23 cellular contexts compared by ENCODE assay signal in the genomic region with DNA sequence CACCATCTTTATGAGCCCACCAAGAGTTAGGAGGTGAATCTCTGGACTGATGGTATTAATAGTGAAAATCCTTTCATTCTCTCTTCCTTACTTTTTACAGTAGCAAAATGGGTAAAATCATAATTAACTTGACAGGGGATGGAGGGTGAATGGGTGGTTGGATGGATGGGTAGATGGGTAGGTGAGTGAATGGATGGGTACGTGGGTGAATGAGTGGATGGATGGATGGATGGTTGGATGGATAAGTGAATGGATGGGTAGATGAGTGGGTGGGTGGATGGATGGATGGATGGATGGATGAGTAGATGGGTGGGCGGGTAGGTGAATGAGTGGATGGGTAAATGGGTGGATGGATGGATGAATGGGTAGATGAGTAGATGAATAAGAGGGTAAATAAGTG.
DNase-seq lines count a peak whose midpoint lies in the region; ATAC-seq, FAIRE-seq and TF ChIP-seq lines count a peak whose summit lies in the region.
"Had no signal": no experiment of that assay in that cellular context is flagged by ENCODE, and none has a peak within 500 bp of the region (broad histone marks: within the 10 kb centered on the region; RNA-seq: fewer than 3 reads in every experiment).

No MANE protein-coding gene starts in this region.

- H3K9me2 ChIP-seq in PC-3 (replicated peaks; ENCODE audit: low read length): no peaks in the 10 kb centered on the region

- under 1% methylated on average over 2 of the region's 2 CpGs for WGBS in HepG2 (ENCODE audit: low lambda C conversion rate)
- WGBS in right lobe of liver (ENCODE audit: insufficient coverage, low coverage, low lambda C conversion rate, missing lambda C conversion rate): 43% methylated on average over 2 of the region's 2 CpGs
- 0% methylated on average over 2 of the region's 2 CpGs for WGBS in K562 (ENCODE audit: insufficient coverage, low coverage, missing lambda C conversion rate)

- H3F3A ChIP-seq in PC-3 (ENCODE audit: low read length, unreplicated experiment): no peaks in the 10 kb centered on the region

- no peak for TF ChIP-seq EP300 in HepG2 (IDR thresholded peaks at IDR 0.05; ENCODE audit: low read depth in 2 of 2, low read length in 2 of 2)
- no peak for TF ChIP-seq EP300 in HepG2 (CRISPR knock-in tag; IDR thresholded peaks at IDR 0.05; ENCODE audit: borderline replicate concordance)
- no peak for TF ChIP-seq EP300 in K562 (IDR thresholded peaks at IDR 0.05; ENCODE audit: low read length)

- no peaks in the 10 kb centered on the region for H4K20me1 ChIP-seq in HepG2 (ENCODE audit: insufficient read depth, low read length)
- 0 out of 2 replicates have a peak, but pooled peaks cover 4% of the 10 kb centered on the region for H4K20me1 ChIP-seq in K562 (replicated peaks; ENCODE audit: control insufficient read depth, insufficient read depth, low read length)
- H4K20me1 ChIP-seq in PC-3 (ENCODE audit: low read length): no peaks in the 10 kb centered on the region

- H3K9me1 ChIP-seq in K562 (ENCODE audit: control insufficient read depth, insufficient read depth, low read length): no peaks in the 10 kb centered on the region

- TF ChIP-seq RAD21 in HepG2 (CRISPR knock-in tag; IDR thresholded peaks at IDR 0.05) (no peak), K562 (CRISPR knock-in tag; conservative IDR thresholded peaks at IDR 0.05 in 1 of 2, IDR thresholded peaks at IDR 0.05 in 1 of 2) (no peak)

- H3K36me3 ChIP-seq in HepG2 (replicated peaks in 1 of 2; ENCODE audit: control insufficient read depth in 1 of 2, insufficient read depth in 2 of 2, low read length in 2 of 2) (no peaks in the 10 kb centered on the region), right lobe of liver (no peaks in the 10 kb centered on the region), K562 (ENCODE audit: control insufficient read depth, insufficient read depth, low read length) (no peaks in the 10 kb centered on the region), PC-3 (ENCODE audit: low read depth, low read length) (no peaks in the 10 kb centered on the region)
- H3K36me3 ChIP-seq: BE2C; BLaER1 treated with 17β-estradiol and CSF1 and Interleukin-3, amounts not matched to agents 10 nM and 100 nM had no signal

- H3K27ac ChIP-seq in HepG2 (ENCODE audit: extremely low read length, insufficient read depth, low read length): no peak overlapping the region
- H3K27ac ChIP-seq in right lobe of liver: no peak overlapping the region
- H3K27ac ChIP-seq in K562 (ENCODE audit: extremely low read depth, low read depth, low read length): no peak overlapping the region
- no peak overlapping the region for H3K27ac ChIP-seq in PC-3 (ENCODE audit: low read length)
- H3K27ac ChIP-seq: A549; BLaER1 treated with 17β-estradiol and CSF1 and Interleukin-3, amounts not matched to agents 10 nM and 100 nM had no signal

- H3K27me3 ChIP-seq in HepG2 (ENCODE audit: control insufficient read depth in 1 of 2, insufficient read depth in 2 of 2, low read length in 2 of 2): peaks cover 7 to 37% of the 10 kb centered on the region in 2 experiments; a peak in 3 of 5 replicates
- no peaks in the 10 kb centered on the region for H3K27me3 ChIP-seq in right lobe of liver
- peaks cover 16 to 52% of the 10 kb centered on the region in 2 experiments; a peak in 4 of 5 replicates for H3K27me3 ChIP-seq in K562 (ENCODE audit: control insufficient read depth in 2 of 2, insufficient read depth in 2 of 2, low read length in 2 of 2)
- H3K27me3 ChIP-seq in PC-3 (ENCODE audit: low read length): no peaks in the 10 kb centered on the region
- H3K27me3 ChIP-seq: BE2C had no signal

- TF ChIP-seq POLR2A in HepG2 (IDR thresholded peaks at IDR 0.05; ENCODE audit: insufficient read depth in 1 of 2, low read depth in 2 of 2, low read length in 2 of 2) (no peak), right lobe of liver (IDR thresholded peaks at IDR 0.05) (no peak), K562 (conservative IDR thresholded peaks at IDR 0.05) (no peak)

- BruUV-seq in HepG2 (replicated peaks; lab: Mats Ljungman, UMichigan): no TSS peak
- no TSS peak for BruUV-seq in K562 (replicated peaks; lab: Mats Ljungman, UMichigan)
- no TSS peak for BruUV-seq in PC-3 (replicated peaks; lab: Mats Ljungman, UMichigan)

- H3K4me3 ChIP-seq in HepG2 (replicated peaks in 1 of 3; ENCODE audit: insufficient read depth in 1 of 3, low read depth in 2 of 3, low read length in 3 of 3): no peak overlapping the region
- H3K4me3 ChIP-seq in right lobe of liver: no peak overlapping the region
- H3K4me3 ChIP-seq in K562: no peak overlapping the region
- H3K4me3 ChIP-seq in PC-3 (ENCODE audit: low read length): no peak overlapping the region
- H3K4me3 ChIP-seq: A549; BLaER1 treated with 17β-estradiol and CSF1 and Interleukin-3, amounts not matched to agents 10 nM and 100 nM; GM12878 had no signal

- FAIRE-seq in HepG2 (lab: Jason Lieb, UNC): no peak
- no peak for FAIRE-seq in K562 (lab: Jason Lieb, UNC)
- FAIRE-seq in urothelium cell line (lab: Jason Lieb, UNC): peak; percentile 90
- FAIRE-seq: A549, D721Med, GM12878 had no signal

- H2AFZ ChIP-seq in HepG2 (ENCODE audit: low read length): no peak overlapping the region
- H2AFZ ChIP-seq in K562 (ENCODE audit: low read depth, low read length): no peak overlapping the region
- H2AFZ ChIP-seq in PC-3 (ENCODE audit: low read length): no peak overlapping the region

- POLR2A ChIA-PET in HepG2 (lab: Yijun Ruan, JAX) (no interaction called here), K562 (lab: Yijun Ruan, JAX) (no interaction called here), PC-3 (lab: Charles Lee; ENCODE audit: unreplicated experiment) (no interaction called here)

- intact Hi-C loops in HepG2 (cut with micrococcal nuclease; ENCODE audit: unreplicated experiment): no loop called here
- intact Hi-C loops in right lobe of liver (cut with DNase I): no loop called here
- intact Hi-C loops in K562 (cut with micrococcal nuclease): no loop called here
- intact Hi-C loops in PC-3 (cut with micrococcal nuclease): no loop called here

- H3K9me3 ChIP-seq in HepG2 (ENCODE audit: low read length) (peaks cover 6% of the 10 kb centered on the region; the same call in 1 of the 2 replicates), right lobe of liver (no peaks in the 10 kb centered on the region), K562 (replicated peaks; ENCODE audit: control insufficient read depth, insufficient read depth, low read depth, low read length) (no peaks in the 10 kb centered on the region), PC-3 (ENCODE audit: low read length) (0 out of 2 replicates have a peak, but pooled peaks cover 3% of the 10 kb centered on the region)
- H3K9me3 ChIP-seq: BE2C had no signal

- in situ Hi-C loops in HepG2 (cut with HindIII; ENCODE audit: extremely low pct_ligation_motif_present, low pct_unique_long_range_greater_than_20kb) (no loop called here), K562 (cut with MboI) (no loop called here)

- H3K4me2 ChIP-seq in HepG2 (ENCODE audit: low read depth, low read length): no peak overlapping the region
- no peak overlapping the region for H3K4me2 ChIP-seq in K562 (ENCODE audit: insufficient read depth, low read length)
- no peak overlapping the region for H3K4me2 ChIP-seq in PC-3 (ENCODE audit: low read length)
- H3K4me2 ChIP-seq: A549; BLaER1 treated with 17β-estradiol and CSF1 and Interleukin-3, amounts not matched to agents 10 nM and 100 nM had no signal

- no peaks in the 10 kb centered on the region for H3K79me2 ChIP-seq in HepG2 (ENCODE audit: insufficient read depth, low read length)
- H3K79me2 ChIP-seq in K562 (ENCODE audit: control insufficient read depth, insufficient read depth, low read length): no peaks in the 10 kb centered on the region
- H3K79me2 ChIP-seq in PC-3 (ENCODE audit: low read length): no peaks in the 10 kb centered on the region

- TF ChIP-seq CTCF in HepG2 (CRISPR knock-in tag; IDR thresholded peaks at IDR 0.05): no peak
- no peak for TF ChIP-seq CTCF in right lobe of liver (IDR thresholded peaks at IDR 0.05)
- TF ChIP-seq CTCF in K562 (IDR thresholded peaks at IDR 0.05 in 2 of 3, conservative IDR thresholded peaks at IDR 0.05 in 1 of 3; ENCODE audit: insufficient read depth in 2 of 3, low read depth in 1 of 3, low read length in 3 of 3): no peak
- TF ChIP-seq CTCF in PC-3 (conservative IDR thresholded peaks at IDR 0.05; ENCODE audit: low read depth, low read length): no peak

- CTCF ChIA-PET in HepG2 (lab: Yijun Ruan, JAX; ENCODE audit: low intra/inter-chr PET ratio, low total read pairs): no interaction called here
- CTCF ChIA-PET in K562 (lab: Yijun Ruan, JAX; ENCODE audit: low intra/inter-chr PET ratio): no interaction called here
- CTCF ChIA-PET in PC-3 (lab: Charles Lee): no interaction called here

- ATAC-seq in HepG2 (no peak), right lobe of liver (no peak), K562 (no peak), PC-3 (no peak), GM18909 (IDR thresholded peaks at IDR 0.05; ENCODE audit: poor library complexity, unreplicated experiment) (no peak)
- ATAC-seq: A549, GM12878 had no signal

- H3K4me1 ChIP-seq in HepG2 (ENCODE audit: insufficient read depth, low read length) (no peaks in the 10 kb centered on the region), right lobe of liver (no peaks in the 10 kb centered on the region), K562 (replicated peaks in 1 of 2; ENCODE audit: control insufficient read depth in 2 of 2, insufficient read depth in 2 of 2, low read length in 2 of 2) (no peaks in the 10 kb centered on the region), PC-3 (ENCODE audit: insufficient read depth, low read length) (peaks cover 22% of the 10 kb centered on the region)

- no peak overlapping the region for H3K9ac ChIP-seq in HepG2 (ENCODE audit: insufficient read depth, low read depth, low read length)
- no peak overlapping the region for H3K9ac ChIP-seq in K562 (ENCODE audit: insufficient read depth in 1 of 2, low read depth in 2 of 2, low read length in 2 of 2)
- H3K9ac ChIP-seq in PC-3 (ENCODE audit: low read length): no peak overlapping the region
- H3K9ac ChIP-seq: BLaER1 treated with 17β-estradiol and CSF1 and Interleukin-3, amounts not matched to agents 10 nM and 100 nM had no signal

- DNase-seq in HepG2 (ENCODE audit: low spot score): no peak
- DNase-seq in right lobe of liver: no peak
- no peak for DNase-seq in K562 (ENCODE audit: extremely low read depth in 1 of 4, low spot score in 3 of 4)
- no peak for DNase-seq in urothelium cell line (ENCODE audit: low spot score)
- no peak for DNase-seq in PC-3
- DNase-seq: 8988T; ACHN; AML-193; BE2C; CD4-positive, alpha-beta T cell; CD8-positive, alpha-beta memory T cell; DMS 273 treated with DMSO at 0.1 percent for 48 hours; DMS79; EL; GDM1; GOT3; H7; HCEC 1CT had no signal

TF ChIP-seq in HepG2, 621 proteins besides CTCF, POLR2A, EP300 and RAD21 (continues in another document):
- 0 out of 2 replicates have a peak, but pooled peaks have one; percentile 29 for TF ChIP-seq FOXK2 (IDR thresholded peaks at IDR 0.05)
- no peak for TF ChIP-seq ZNF720 (CRISPR knock-in tag; IDR thresholded peaks at IDR 0.05)
- TF ChIP-seq NONO (IDR thresholded peaks at IDR 0.05): 0 out of 2 replicates have a peak, but pooled peaks have one; percentile 58
- no peak for TF ChIP-seq NONO (CRISPR knock-in tag; conservative IDR thresholded peaks at IDR 0.05)

Comparison
In these comparisons a context has a peak if more than half of its experiments do, and no peak if none do; other contexts are left out.
1. Of the 241 proteins assayed by ChIP-seq in both HepG2 and K562: peak only in HepG2: FOXK2; only in K562: ZBTB26; in both: none; in neither: 235; mixed calls (peak in some experiments, not most) for 4.